Comparison of ENCODE assay signal across 8 cellular contexts in genomic region chr10:63105811-63106755, GRCh38. TPM values are rescaled to one million over a fixed set of nuclear protein-coding genes. Genes with fewer than 3 reads are reported as not detected.
DNase-seq lines count a peak whose midpoint lies in the region; ATAC-seq and TF ChIP-seq lines count a peak whose summit lies in the region.
"Had no signal": no experiment of that assay in that cellular context is flagged by ENCODE, and none has a peak within 500 bp of the region (broad histone marks: within the 10 kb centered on the region; RNA-seq: fewer than 3 reads in every experiment).

No MANE protein-coding gene starts in this region.

- H3K4me3 ChIP-seq in colonic mucosa, result no peak overlapping the region
- H3K4me3 ChIP-seq in thymus (ENCODE audit: low read length), result no peak overlapping the region

- 87% methylated on average over 11 of the region's 11 CpGs for WGBS in thymus

- H3K9me3 ChIP-seq in colonic mucosa (no peaks in the 10 kb centered on the region), thymus (ENCODE audit: control insufficient read depth) (no peaks in the 10 kb centered on the region)

- H3K27ac ChIP-seq in colonic mucosa (no peak overlapping the region), thymus (ENCODE audit: low read depth) (peak overlapping the region; percentile 31)

- no peak overlapping the region for H3K9ac ChIP-seq in colonic mucosa (ENCODE audit: low read depth in 2 of 2, low read length in 2 of 2)

- no peak for TF ChIP-seq CTCF in colonic mucosa (IDR thresholded peaks at IDR 0.05)

- DNase-seq in NCI-H460 (ENCODE audit: extremely low read depth, low read depth), result peak; percentile 54
- DNase-seq in colonic mucosa, result peak; percentile 25
- DNase-seq in islet precursor cell, result peak; percentile 67
- DNase-seq in hepatic stellate cell (ENCODE audit: low spot score), result no peak
- no peak for DNase-seq in NCI-H1417 treated with DMSO at 0.1 percent for 48 hours (lab: John Stamatoyannopoulos, UW)
- DNase-seq: T-cell had no signal

- no peaks in the 10 kb centered on the region for H3K4me1 ChIP-seq in colonic mucosa
- H3K4me1 ChIP-seq in thymus (ENCODE audit: control insufficient read depth, insufficient read depth, low read length), result no peaks in the 10 kb centered on the region

- intact Hi-C loops in colonic mucosa (cut with DNase I), result no loop called here

- no peaks in the 10 kb centered on the region for H3K36me3 ChIP-seq in colonic mucosa
- no peaks in the 10 kb centered on the region for H3K36me3 ChIP-seq in thymus (ENCODE audit: control insufficient read depth, insufficient read depth)

- H3K27me3 ChIP-seq in colonic mucosa (no peaks in the 10 kb centered on the region), thymus (ENCODE audit: control insufficient read depth, insufficient read depth) (no peaks in the 10 kb centered on the region)

- no peak for ATAC-seq in GM21360 (IDR thresholded peaks at IDR 0.05; ENCODE audit: unreplicated experiment)
- ATAC-seq: T-cell had no signal

RNA-seq across cellular contexts. Expression of gene NRBF2, which starts 27.0 kb away (rescaled TPM):
- 22.1 and 25.7 TPM in 2 replicates for total RNA-seq in NCI-H460 (2014; rRNA removed; shearing (Covaris generic))
- polyA plus RNA-seq in NCI-H460 (2014; cell fraction: nucleus; rRNA removed), result 10.6 and 13.3 TPM in 2 replicates
- total RNA-seq in colonic mucosa, result 10 to 100 TPM; 18.7 to 34.9 TPM
- polyA plus RNA-seq in thymus, result 39.2 TPM

Comparison
In these comparisons a context has a peak if more than half of its experiments do, and no peak if none do; other contexts are left out.
1. DNase-seq: peak in NCI-H460 (single experiment), colonic mucosa (single experiment) and islet precursor cell (single experiment); none in hepatic stellate cell (single experiment) and NCI-H1417 treated with DMSO at 0.1 percent for 48 hours (single experiment).